ENCODE assay signal across 9 cellular contexts in genomic region chr3:161854232-161854771, GRCh38.
DNase-seq lines count a peak whose midpoint lies in the region; ATAC-seq, FAIRE-seq and TF ChIP-seq lines count a peak whose summit lies in the region.
"Had no signal": no experiment of that assay in that cellular context is flagged by ENCODE, and none has a peak within 500 bp of the region (broad histone marks: within the 10 kb centered on the region; RNA-seq: fewer than 3 reads in every experiment).

No MANE protein-coding gene starts in this region.

- ATAC-seq in HG03045 (IDR thresholded peaks at IDR 0.05; ENCODE audit: unreplicated experiment) = peak; percentile 54
- peak; percentile 92 for ATAC-seq in foreskin keratinocyte
- no peak for ATAC-seq in GM18519 (IDR thresholded peaks at IDR 0.05; ENCODE audit: low FRiP score, unreplicated experiment)

- H3K27me3 ChIP-seq in foreskin keratinocyte = no peaks in the 10 kb centered on the region

- peak; percentile 91 for DNase-seq in A172 (ENCODE audit: low spot score)
- peak; percentile 85 to 91 for DNase-seq in foreskin keratinocyte
- no peak for DNase-seq in frontal cortex (ENCODE audit: low spot score in 2 of 2)
- no peak for DNase-seq in activated CD4-positive, CD25-positive, alpha-beta regulatory T cell treated with anti-CD3 and anti-CD28 coated beads, Interleukin-2, amount 50 U/mL, for 72 hours

- no peaks in the 10 kb centered on the region for H3K4me1 ChIP-seq in foreskin keratinocyte
- H3K4me1 ChIP-seq: HAP-1 had no signal

- H3K27ac ChIP-seq in foreskin keratinocyte = peak overlapping the region; percentile 42

- FAIRE-seq in frontal cortex (lab: Jason Lieb, UNC) = no peak

- TF ChIP-seq CTCF in GM12874 (IDR thresholded peaks at IDR 0.05; ENCODE audit: insufficient read depth, low read depth, low read length) = peak; percentile 49; the same call in 1 of the 2 replicates
- peak; percentile 52 for TF ChIP-seq CTCF in foreskin keratinocyte (conservative IDR thresholded peaks at IDR 0.05)

TF ChIP-seq in PFSK-1, 5 proteins besides CTCF, POLR2A, EP300 and RAD21:
- TF ChIP-seq POLR2AphosphoS5 (IDR thresholded peaks at IDR 0.05; ENCODE audit: low read depth, low read length) (peak; percentile 42; the same call in 1 of the 2 replicates), SIN3A (IDR thresholded peaks at IDR 0.05; ENCODE audit: borderline replicate concordance, insufficient read depth, low read length) (no peak)

Comparison
In these comparisons a context has a peak if more than half of its experiments do, and no peak if none do; other contexts are left out.
1. DNase-seq: peak in A172 (single experiment) and foreskin keratinocyte (2 of 2); none in frontal cortex (0 of 2) and activated CD4-positive, CD25-positive, alpha-beta regulatory T cell treated with anti-CD3 and anti-CD28 coated beads, Interleukin-2, amount 50 U/mL, for 72 hours (single experiment).